Comparison of ENCODE assay signal across 13 cellular contexts in genomic region chr6:27148404-27148795, GRCh38.
DNase-seq lines count a peak whose midpoint lies in the region; ATAC-seq and TF ChIP-seq lines count a peak whose summit lies in the region.
"Had no signal": no experiment of that assay in that cellular context is flagged by ENCODE, and none has a peak within 500 bp of the region (broad histone marks: within the 10 kb centered on the region; RNA-seq: fewer than 3 reads in every experiment).

No MANE protein-coding gene starts in this region.

- H3K36me3 Mint-ChIP-seq in MCF 10A (ENCODE audit: insufficient read depth, unreplicated experiment) = no peaks in the 10 kb centered on the region
- peaks cover 1% of the 10 kb centered on the region for H3K36me3 Mint-ChIP-seq in activated T-helper 2 cell treated with anti-CD3 and anti-CD28 coated beads, Interferon-gamma antibody, Interleukin-2, Interleukin-4, amounts not matched to agents 10 μg/mL and 5 μg/mL and 100 μg/mL, durations not matched to agents 14 hours and 24 hours and 36 hours (ENCODE audit: low read depth)
- H3K36me3 Mint-ChIP-seq in stimulated activated memory B cell treated with anti-CD40 and anti-IgM and Interleukin-4, amounts not matched to agents 10 μg/mL and 1 μg/mL and 100 μg/mL, for 72 hours = no peaks in the 10 kb centered on the region
- H3K36me3 Mint-ChIP-seq in naive thymus-derived CD8-positive, alpha-beta T cell = peaks cover 0 to under 1% (median 0%) of the 10 kb centered on the region in 3 donors

- no peaks in the 10 kb centered on the region for H3K9me3 Mint-ChIP-seq in MCF 10A (ENCODE audit: unreplicated experiment)
- no peaks in the 10 kb centered on the region for H3K9me3 Mint-ChIP-seq in activated T-helper 2 cell treated with anti-CD3 and anti-CD28 coated beads, Interferon-gamma antibody, Interleukin-2, Interleukin-4, amounts not matched to agents 10 μg/mL and 5 μg/mL and 100 μg/mL, durations not matched to agents 14 hours and 24 hours and 36 hours
- no peaks in the 10 kb centered on the region for H3K9me3 Mint-ChIP-seq in stimulated activated memory B cell treated with anti-CD40 and anti-IgM and Interleukin-4, amounts not matched to agents 10 μg/mL and 1 μg/mL and 100 μg/mL, for 72 hours
- no peaks in the 10 kb centered on the region for H3K9me3 Mint-ChIP-seq in naive thymus-derived CD8-positive, alpha-beta T cell

- no peak overlapping the region for H3K27ac ChIP-seq in breast epithelium

- intact Hi-C loops in MCF 10A (cut with micrococcal nuclease) (loop anchor here (5.0 kb wide), 3 partner anchors 744 to 951 kb away; a partner anchor contains a TSS), breast epithelium (cut with DNase I; ENCODE audit: low total_unique reads) (no loop called here)
- intact Hi-C loops in activated T-helper 2 cell treated with anti-CD3 and anti-CD28 coated beads, Interferon-gamma antibody, Interleukin-2, Interleukin-4, amounts not matched to agents 10 μg/mL and 5 μg/mL and 100 μg/mL, durations not matched to agents 14 hours and 24 hours and 36 hours (cut with micrococcal nuclease) = loop anchor here (5.0 kb wide), 1 partner anchor 991 kb away; a partner anchor contains a TSS

- H3K36me3 ChIP-seq in breast epithelium = no peaks in the 10 kb centered on the region
- H3K36me3 ChIP-seq: esophagus squamous epithelium had no signal

- no peak for TF ChIP-seq CTCF in MCF 10A (IDR thresholded peaks at IDR 0.05; ENCODE audit: unreplicated experiment)
- TF ChIP-seq CTCF in breast epithelium (IDR thresholded peaks at IDR 0.05) = no peak

- peak; percentile 27 for DNase-seq in MCF 10A (ENCODE audit: unreplicated experiment)
- no peak for DNase-seq in breast epithelium (ENCODE audit: low spot score in 2 of 2)
- DNase-seq in NCI-H69 (lab: John Stamatoyannopoulos, UW) = peak; percentile 11
- no peak for DNase-seq in activated T-helper 2 cell treated with anti-CD3 and anti-CD28 coated beads, Interferon-gamma antibody, Interleukin-2, Interleukin-4, amounts not matched to agents 10 μg/mL and 5 μg/mL and 100 μg/mL, durations not matched to agents 14 hours and 24 hours and 36 hours (ENCODE audit: low spot score)
- no peak for DNase-seq in naive thymus-derived CD8-positive, alpha-beta T cell
- DNase-seq in KG1 (lab: John Stamatoyannopoulos, UW) = no peak
- DNase-seq: activated CD8-positive, alpha-beta memory T cell treated with anti-CD3 and anti-CD28 coated beads, Interleukin-2, amount 50 U/mL, for 4 hours; esophagus squamous epithelium; hypothalamus; NCI-H1436; right cardiac atrium had no signal

- POLR2A ChIA-PET in MCF 10A (lab: Yijun Ruan, JAX) = interaction anchor here (0.5 to 12.2 kb wide), 18 partner anchors 7 to 1122 kb away, joined by 4 to 621 read pairs (median 50); a partner anchor contains a TSS
- POLR2A ChIA-PET in naive thymus-derived CD8-positive, alpha-beta T cell (lab: Charles Lee) = interaction anchor here (0.7 to 6.8 kb wide), 7 partner anchors 10 to 1024 kb away, joined by 3 to 311 read pairs (median 54); a partner anchor contains a TSS

- no peak for ATAC-seq in stimulated activated memory B cell treated with anti-CD40 and anti-IgM and Interleukin-4, amounts not matched to agents 10 μg/mL and 1 μg/mL and 100 μg/mL, for 72 hours
- no peak for ATAC-seq in HG03280 (IDR thresholded peaks at IDR 0.05; ENCODE audit: unreplicated experiment)
- no peak for ATAC-seq in naive thymus-derived CD8-positive, alpha-beta T cell
- ATAC-seq: right cardiac atrium had no signal

- TF ChIP-seq POLR2A in breast epithelium (IDR thresholded peaks at IDR 0.05) = no peak

- no peak overlapping the region for H3K4me3 Mint-ChIP-seq in MCF 10A (ENCODE audit: unreplicated experiment)
- peak overlapping the region; percentile 58 for H3K4me3 Mint-ChIP-seq in activated T-helper 2 cell treated with anti-CD3 and anti-CD28 coated beads, Interferon-gamma antibody, Interleukin-2, Interleukin-4, amounts not matched to agents 10 μg/mL and 5 μg/mL and 100 μg/mL, durations not matched to agents 14 hours and 24 hours and 36 hours (ENCODE audit: low read depth)
- H3K4me3 Mint-ChIP-seq in stimulated activated memory B cell treated with anti-CD40 and anti-IgM and Interleukin-4, amounts not matched to agents 10 μg/mL and 1 μg/mL and 100 μg/mL, for 72 hours = peak overlapping the region; percentile 18
- H3K4me3 Mint-ChIP-seq in naive thymus-derived CD8-positive, alpha-beta T cell = peak overlapping the region in 5 of 10 donors; percentile 19 to 22 (median 20)

- BruUV-seq in MCF 10A (replicated peaks; lab: Mats Ljungman, UMichigan) = no TSS peak

- no peak overlapping the region for H3K4me3 ChIP-seq in breast epithelium

- no peak overlapping the region for H3K27ac Mint-ChIP-seq in MCF 10A (ENCODE audit: low read depth, unreplicated experiment)
- H3K27ac Mint-ChIP-seq in activated T-helper 2 cell treated with anti-CD3 and anti-CD28 coated beads, Interferon-gamma antibody, Interleukin-2, Interleukin-4, amounts not matched to agents 10 μg/mL and 5 μg/mL and 100 μg/mL, durations not matched to agents 14 hours and 24 hours and 36 hours = peak overlapping the region; percentile 34
- H3K27ac Mint-ChIP-seq in stimulated activated memory B cell treated with anti-CD40 and anti-IgM and Interleukin-4, amounts not matched to agents 10 μg/mL and 1 μg/mL and 100 μg/mL, for 72 hours = peak overlapping the region; percentile 14
- H3K27ac Mint-ChIP-seq in naive thymus-derived CD8-positive, alpha-beta T cell = peak overlapping the region in 2 of 10 donors; percentile 2 to 51

- no peaks in the 10 kb centered on the region for H3K4me1 ChIP-seq in breast epithelium

- CTCF ChIA-PET in MCF 10A (lab: Yijun Ruan, JAX) = interaction anchor here (0.7 to 1.5 kb wide), 3 partner anchors 11 to 807 kb away, joined by 3 to 6 read pairs (median 4); no protein-coding TSS in a partner anchor

- H3K4me1 Mint-ChIP-seq in MCF 10A (ENCODE audit: insufficient read depth, unreplicated experiment) = no peaks in the 10 kb centered on the region
- H3K4me1 Mint-ChIP-seq in activated T-helper 2 cell treated with anti-CD3 and anti-CD28 coated beads, Interferon-gamma antibody, Interleukin-2, Interleukin-4, amounts not matched to agents 10 μg/mL and 5 μg/mL and 100 μg/mL, durations not matched to agents 14 hours and 24 hours and 36 hours (ENCODE audit: low read depth) = peaks cover 10% of the 10 kb centered on the region
- H3K4me1 Mint-ChIP-seq in stimulated activated memory B cell treated with anti-CD40 and anti-IgM and Interleukin-4, amounts not matched to agents 10 μg/mL and 1 μg/mL and 100 μg/mL, for 72 hours = peaks cover 2% of the 10 kb centered on the region
- peaks cover under 1 to 13% (median 7%) of the 10 kb centered on the region in 4 donors for H3K4me1 Mint-ChIP-seq in naive thymus-derived CD8-positive, alpha-beta T cell

- H3K9me3 ChIP-seq in breast epithelium = no peaks in the 10 kb centered on the region
- H3K9me3 ChIP-seq: esophagus squamous epithelium had no signal

- no peaks in the 10 kb centered on the region for H3K27me3 Mint-ChIP-seq in MCF 10A (ENCODE audit: insufficient read depth, unreplicated experiment)
- H3K27me3 Mint-ChIP-seq in activated T-helper 2 cell treated with anti-CD3 and anti-CD28 coated beads, Interferon-gamma antibody, Interleukin-2, Interleukin-4, amounts not matched to agents 10 μg/mL and 5 μg/mL and 100 μg/mL, durations not matched to agents 14 hours and 24 hours and 36 hours (ENCODE audit: low read depth) = no peaks in the 10 kb centered on the region
- H3K27me3 Mint-ChIP-seq in stimulated activated memory B cell treated with anti-CD40 and anti-IgM and Interleukin-4, amounts not matched to agents 10 μg/mL and 1 μg/mL and 100 μg/mL, for 72 hours = no peaks in the 10 kb centered on the region
- no peaks in the 10 kb centered on the region for H3K27me3 Mint-ChIP-seq in naive thymus-derived CD8-positive, alpha-beta T cell

- H3K27me3 ChIP-seq in breast epithelium = no peaks in the 10 kb centered on the region
- H3K27me3 ChIP-seq: esophagus squamous epithelium had no signal

Comparison
In these comparisons a context has a peak if more than half of its experiments do, and no peak if none do; other contexts are left out.
1. DNase-seq: peak in MCF 10A (single experiment) and NCI-H69 (single experiment); none in breast epithelium (0 of 2), activated T-helper 2 cell treated with anti-CD3 and anti-CD28 coated beads, Interferon-gamma antibody, Interleukin-2, Interleukin-4, amounts not matched to agents 10 μg/mL and 5 μg/mL and 100 μg/mL, durations not matched to agents 14 hours and 24 hours and 36 hours (single experiment), naive thymus-derived CD8-positive, alpha-beta T cell (0 of 10) and KG1 (single experiment).